Comparison of ENCODE assay signal across 13 cellular contexts in the genomic region with DNA sequence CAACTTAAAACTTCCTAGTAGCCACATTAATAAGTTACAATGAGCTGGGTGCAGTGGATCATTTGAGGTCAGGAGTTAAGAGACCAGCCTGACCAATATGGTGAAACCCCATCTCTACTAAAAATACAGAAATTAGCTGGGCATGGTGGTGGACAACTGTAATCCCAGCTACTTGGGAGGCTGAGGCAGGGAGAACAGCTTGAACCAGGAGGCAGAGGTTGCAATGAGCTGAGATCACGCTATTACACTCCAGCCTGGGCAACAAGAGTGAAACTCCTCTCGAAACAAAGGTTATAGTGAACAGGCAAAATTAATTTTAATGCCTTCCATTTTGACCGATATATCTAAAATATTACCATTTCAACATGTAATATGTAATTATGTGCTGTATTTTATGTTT. TPM values are rescaled to one million over a fixed set of nuclear protein-coding genes. Genes with fewer than 3 reads are reported as not detected.
"Had no signal": no experiment of that assay in that cellular context is flagged by ENCODE, and none has a peak within 500 bp of the region (broad histone marks: within the 10 kb centered on the region; RNA-seq: fewer than 3 reads in every experiment).

No MANE protein-coding gene starts in this region.

RNA-seq across cellular contexts. Expression of a gene that starts 30.9 kb away (rescaled TPM):
- total RNA-seq: stomach, subcutaneous adipose tissue, suprapubic skin, temporal lobe, thoracic aorta, tibial nerve, transverse colon, upper lobe of left lung, upper lobe of right lung, ureter, urinary bladder, vagina had no signal
- polyA plus RNA-seq: stomach, thymus, urinary bladder had no signal
